16 cellular contexts compared by ENCODE assay signal in genomic region chr1:64865105-64865757, GRCh38.
DNase-seq lines count a peak whose midpoint lies in the region; ATAC-seq and TF ChIP-seq lines count a peak whose summit lies in the region.
"Had no signal": no experiment of that assay in that cellular context is flagged by ENCODE, and none has a peak within 500 bp of the region (broad histone marks: within the 10 kb centered on the region; RNA-seq: fewer than 3 reads in every experiment).

No MANE protein-coding gene starts in this region.

- H3K4me1 Mint-ChIP-seq in stimulated activated naive CD8-positive, alpha-beta T cell treated with anti-CD3 and anti-CD28 coated beads, Interleukin-15, Interleukin-2, amounts not matched to agents 100 ng/mL and 50 ng/mL, for 24 hours (ENCODE audit: low read depth): peaks cover 29% of the 10 kb centered on the region
- H3K4me1 Mint-ChIP-seq in activated CD8-positive, alpha-beta T cell treated with anti-CD3 and anti-CD28 coated beads for 36 hours (ENCODE audit: low read depth): peaks cover 27% of the 10 kb centered on the region
- H3K4me1 Mint-ChIP-seq in naive thymus-derived CD8-positive, alpha-beta T cell: peaks cover 30 to 52% (median 41%) of the 10 kb centered on the region in 4 donors

- H3K27me3 Mint-ChIP-seq in stimulated activated naive CD8-positive, alpha-beta T cell treated with anti-CD3 and anti-CD28 coated beads, Interleukin-15, Interleukin-2, amounts not matched to agents 100 ng/mL and 50 ng/mL, for 24 hours: no peaks in the 10 kb centered on the region
- no peaks in the 10 kb centered on the region for H3K27me3 Mint-ChIP-seq in activated CD8-positive, alpha-beta T cell treated with anti-CD3 and anti-CD28 coated beads for 36 hours
- no peaks in the 10 kb centered on the region for H3K27me3 Mint-ChIP-seq in naive thymus-derived CD8-positive, alpha-beta T cell

- POLR2A ChIA-PET in activated CD8-positive, alpha-beta T cell treated with anti-CD3 and anti-CD28 coated beads for 36 hours (lab: Charles Lee): interaction anchor here (1.1 to 1.6 kb wide), 3 partner anchors 9 to 98 kb away, joined by 3 read pairs; no protein-coding TSS in a partner anchor
- POLR2A ChIA-PET in naive thymus-derived CD8-positive, alpha-beta T cell (lab: Charles Lee): interaction anchor here (0.6 to 0.9 kb wide), 2 partner anchors 8 to 97 kb away, joined by 3 to 4 read pairs; no protein-coding TSS in a partner anchor

- no peak for ATAC-seq in stimulated activated naive CD8-positive, alpha-beta T cell treated with anti-CD3 and anti-CD28 coated beads, Interleukin-15, Interleukin-2, amounts not matched to agents 100 U/mL and 50 U/mL, for 24 hours
- ATAC-seq in activated CD8-positive, alpha-beta T cell treated with anti-CD3 and anti-CD28 coated beads for 36 hours: no peak
- no peak for ATAC-seq in naive thymus-derived CD8-positive, alpha-beta T cell
- ATAC-seq: activated T-cell treated with anti-CD3 and anti-CD28 coated beads, Interleukin-2, amount 50 U/mL, for 4 hours; Panc1 had no signal

- H3K27ac Mint-ChIP-seq in stimulated activated naive CD8-positive, alpha-beta T cell treated with anti-CD3 and anti-CD28 coated beads, Interleukin-15, Interleukin-2, amounts not matched to agents 100 ng/mL and 50 ng/mL, for 24 hours: peak overlapping the region; percentile 77
- H3K27ac Mint-ChIP-seq in activated CD8-positive, alpha-beta T cell treated with anti-CD3 and anti-CD28 coated beads for 36 hours: peak overlapping the region; percentile 67
- H3K27ac Mint-ChIP-seq in naive thymus-derived CD8-positive, alpha-beta T cell: peak overlapping the region; percentile 33 to 91 (median 86)

- H3K9me3 Mint-ChIP-seq in stimulated activated naive CD8-positive, alpha-beta T cell treated with anti-CD3 and anti-CD28 coated beads, Interleukin-15, Interleukin-2, amounts not matched to agents 100 ng/mL and 50 ng/mL, for 24 hours: no peaks in the 10 kb centered on the region
- H3K9me3 Mint-ChIP-seq in activated CD8-positive, alpha-beta T cell treated with anti-CD3 and anti-CD28 coated beads for 36 hours: no peaks in the 10 kb centered on the region
- H3K9me3 Mint-ChIP-seq in naive thymus-derived CD8-positive, alpha-beta T cell: no peaks in the 10 kb centered on the region
- H3K9me3 Mint-ChIP-seq: activated T-cell treated with anti-CD3 and anti-CD28 coated beads, Interleukin-2, amount 50 U/mL, for 4 hours had no signal

- CTCF ChIA-PET in activated CD8-positive, alpha-beta T cell treated with anti-CD3 and anti-CD28 coated beads for 36 hours (lab: Charles Lee): interaction anchor here (1.1 to 2.6 kb wide), 3 partner anchors 12 to 211 kb away, joined by 3 to 6 read pairs (median 3); no protein-coding TSS in a partner anchor

- TF ChIP-seq CTCF in activated CD8-positive, alpha-beta T cell treated with anti-CD3 and anti-CD28 coated beads for 36 hours (IDR thresholded peaks at IDR 0.05): no peak

- no peak for DNase-seq in stimulated activated naive CD8-positive, alpha-beta T cell treated with anti-CD3 and anti-CD28 coated beads, Interleukin-15, Interleukin-2, amounts not matched to agents 100 U/mL and 50 U/mL, for 24 hours
- no peak for DNase-seq in activated CD8-positive, alpha-beta T cell treated with anti-CD3 and anti-CD28 coated beads for 36 hours
- no peak for DNase-seq in naive thymus-derived CD8-positive, alpha-beta T cell
- DNase-seq in NCI-H345 treated with DMSO at 0.1 percent for 48 hours (lab: John Stamatoyannopoulos, UW; ENCODE audit: unreplicated experiment) (no peak), NCI-H2107 (lab: John Stamatoyannopoulos, UW) (no peak), ureter (ENCODE audit: low spot score) (no peak)
- no peak for DNase-seq in stimulated activated CD4-positive, alpha-beta T cell treated with anti-CD3 and anti-CD28 coated beads, Interleukin-4, amount 100 ng/mL, for 24 hours
- DNase-seq: activated T-cell treated with anti-CD3 and anti-CD28 coated beads, Interleukin-2, amount 50 U/mL, for 4 hours; C1 segment of cervical spinal cord; GF-D8; HCEC 1CT; mammary epithelial cell; NCI-H1092 treated with DMSO at 0.1 percent for 48 hours; NCI-H345 had no signal

- intact Hi-C loops in activated CD8-positive, alpha-beta T cell treated with anti-CD3 and anti-CD28 coated beads for 36 hours (cut with micrococcal nuclease): no loop called here

- peak overlapping the region; percentile 17 for H3K4me3 Mint-ChIP-seq in stimulated activated naive CD8-positive, alpha-beta T cell treated with anti-CD3 and anti-CD28 coated beads, Interleukin-15, Interleukin-2, amounts not matched to agents 100 ng/mL and 50 ng/mL, for 24 hours
- no peak overlapping the region for H3K4me3 Mint-ChIP-seq in activated CD8-positive, alpha-beta T cell treated with anti-CD3 and anti-CD28 coated beads for 36 hours
- H3K4me3 Mint-ChIP-seq in naive thymus-derived CD8-positive, alpha-beta T cell: peak overlapping the region in 6 of 10 donors; percentile 19 to 59 (median 36)
- H3K4me3 Mint-ChIP-seq: activated T-cell treated with anti-CD3 and anti-CD28 coated beads, Interleukin-2, amount 50 U/mL, for 4 hours had no signal

- peaks cover 52% of the 10 kb centered on the region for H3K36me3 Mint-ChIP-seq in stimulated activated naive CD8-positive, alpha-beta T cell treated with anti-CD3 and anti-CD28 coated beads, Interleukin-15, Interleukin-2, amounts not matched to agents 100 ng/mL and 50 ng/mL, for 24 hours (ENCODE audit: low read depth)
- H3K36me3 Mint-ChIP-seq in activated CD8-positive, alpha-beta T cell treated with anti-CD3 and anti-CD28 coated beads for 36 hours (ENCODE audit: low read depth): peaks cover 41% of the 10 kb centered on the region
- peaks cover 8 to 82% (median 28%) of the 10 kb centered on the region in 3 donors for H3K36me3 Mint-ChIP-seq in naive thymus-derived CD8-positive, alpha-beta T cell
